ENCODE assay signal across 1 cellular context in the genomic region with DNA sequence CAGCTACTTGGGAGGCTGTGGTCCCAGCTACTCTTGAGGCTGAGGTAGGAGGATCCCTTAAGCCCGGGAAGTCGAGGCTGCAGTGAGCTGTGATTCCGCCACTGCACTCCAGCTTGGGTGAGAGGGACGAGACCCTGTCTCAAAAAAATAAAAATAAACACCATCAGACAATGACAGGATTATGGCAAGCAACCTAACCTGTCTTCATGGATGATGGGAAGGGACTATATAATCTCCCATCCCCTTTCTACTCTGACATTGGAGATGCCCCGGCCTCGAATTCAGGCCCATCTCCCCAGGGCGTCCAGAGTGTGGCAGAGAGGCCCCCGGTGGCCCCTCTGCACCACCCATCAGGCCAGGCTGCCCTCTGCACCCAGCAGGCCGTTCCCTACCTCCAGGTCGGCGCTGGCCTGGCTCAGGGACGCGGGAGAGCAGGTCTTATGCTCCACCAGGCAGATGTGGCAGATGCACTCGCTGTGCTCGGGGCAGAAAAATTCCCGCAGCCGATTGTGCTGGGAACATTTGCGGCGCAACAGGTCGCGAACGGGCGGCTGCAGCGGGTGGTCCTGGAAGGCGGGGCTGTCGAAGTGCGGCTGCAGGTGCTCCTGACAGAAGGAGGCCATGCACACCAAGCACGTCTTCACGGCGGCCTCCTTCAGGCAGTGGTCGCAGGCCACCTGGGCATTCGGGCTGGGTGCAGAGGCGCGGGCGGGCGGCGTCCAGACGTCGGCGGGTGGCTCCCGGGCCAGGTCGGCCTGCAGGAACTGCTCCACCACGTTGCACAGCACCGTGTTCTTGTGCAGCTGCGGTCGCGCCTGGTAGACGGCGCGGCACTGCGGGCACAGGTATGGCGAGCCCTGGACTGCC.
TF ChIP-seq lines count a peak whose summit lies in the region.

No MANE protein-coding gene starts in this region.

TF ChIP-seq in HepG2, 621 proteins besides CTCF, POLR2A, EP300 and RAD21 (continued from another document and continues in another):
- TF ChIP-seq, protein P1, sequence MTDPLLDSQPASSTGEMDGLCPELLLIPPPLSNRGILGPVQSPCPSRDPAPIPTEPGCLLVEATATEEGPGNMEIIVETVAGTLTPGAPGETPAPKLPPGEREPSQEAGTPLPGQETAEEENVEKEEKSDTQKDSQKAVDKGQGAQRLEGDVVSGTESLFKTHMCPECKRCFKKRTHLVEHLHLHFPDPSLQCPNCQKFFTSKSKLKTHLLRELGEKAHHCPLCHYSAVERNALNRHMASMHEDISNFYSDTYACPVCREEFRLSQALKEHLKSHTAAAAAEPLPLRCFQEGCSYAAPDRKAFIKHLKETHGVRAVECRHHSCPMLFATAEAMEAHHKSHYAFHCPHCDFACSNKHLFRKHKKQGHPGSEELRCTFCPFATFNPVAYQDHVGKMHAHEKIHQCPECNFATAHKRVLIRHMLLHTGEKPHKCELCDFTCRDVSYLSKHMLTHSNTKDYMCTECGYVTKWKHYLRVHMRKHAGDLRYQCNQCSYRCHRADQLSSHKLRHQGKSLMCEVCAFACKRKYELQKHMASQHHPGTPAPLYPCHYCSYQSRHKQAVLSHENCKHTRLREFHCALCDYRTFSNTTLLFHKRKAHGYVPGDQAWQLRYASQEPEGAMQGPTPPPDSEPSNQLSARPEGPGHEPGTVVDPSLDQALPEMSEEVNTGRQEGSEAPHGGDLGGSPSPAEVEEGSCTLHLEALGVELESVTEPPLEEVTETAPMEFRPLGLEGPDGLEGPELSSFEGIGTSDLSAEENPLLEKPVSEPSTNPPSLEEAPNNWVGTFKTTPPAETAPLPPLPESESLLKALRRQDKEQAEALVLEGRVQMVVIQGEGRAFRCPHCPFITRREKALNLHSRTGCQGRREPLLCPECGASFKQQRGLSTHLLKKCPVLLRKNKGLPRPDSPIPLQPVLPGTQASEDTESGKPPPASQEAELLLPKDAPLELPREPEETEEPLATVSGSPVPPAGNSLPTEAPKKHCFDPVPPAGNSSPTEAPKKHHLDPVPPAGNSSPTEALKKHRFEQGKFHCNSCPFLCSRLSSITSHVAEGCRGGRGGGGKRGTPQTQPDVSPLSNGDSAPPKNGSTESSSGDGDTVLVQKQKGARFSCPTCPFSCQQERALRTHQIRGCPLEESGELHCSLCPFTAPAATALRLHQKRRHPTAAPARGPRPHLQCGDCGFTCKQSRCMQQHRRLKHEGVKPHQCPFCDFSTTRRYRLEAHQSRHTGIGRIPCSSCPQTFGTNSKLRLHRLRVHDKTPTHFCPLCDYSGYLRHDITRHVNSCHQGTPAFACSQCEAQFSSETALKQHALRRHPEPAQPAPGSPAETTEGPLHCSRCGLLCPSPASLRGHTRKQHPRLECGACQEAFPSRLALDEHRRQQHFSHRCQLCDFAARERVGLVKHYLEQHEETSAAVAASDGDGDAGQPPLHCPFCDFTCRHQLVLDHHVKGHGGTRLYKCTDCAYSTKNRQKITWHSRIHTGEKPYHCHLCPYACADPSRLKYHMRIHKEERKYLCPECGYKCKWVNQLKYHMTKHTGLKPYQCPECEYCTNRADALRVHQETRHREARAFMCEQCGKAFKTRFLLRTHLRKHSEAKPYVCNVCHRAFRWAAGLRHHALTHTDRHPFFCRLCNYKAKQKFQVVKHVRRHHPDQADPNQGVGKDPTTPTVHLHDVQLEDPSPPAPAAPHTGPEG (CRISPR knock-in tag; IDR thresholded peaks at IDR 0.05), result 0 out of 2 replicates have a peak, but pooled peaks have one; percentile 23
- 0 out of 2 replicates have a peak, but pooled peaks have one; percentile 50 for TF ChIP-seq NR3C1 (CRISPR knock-in tag; IDR thresholded peaks at IDR 0.05)
- peak; percentile 11; the same call in 1 of the 2 replicates for TF ChIP-seq ZNF205 (CRISPR knock-in tag; IDR thresholded peaks at IDR 0.05)
- TF ChIP-seq ZNF781 (CRISPR knock-in tag; IDR thresholded peaks at IDR 0.05; ENCODE audit: borderline replicate concordance, not compliant biosample characterization), result peak; percentile 44
- TF ChIP-seq SCMH1 (CRISPR knock-in tag; IDR thresholded peaks at IDR 0.05; ENCODE audit: borderline replicate concordance), result no peak
- peak; percentile 73; the same call in 1 of the 2 replicates for TF ChIP-seq ZC3H13 (CRISPR knock-in tag; IDR thresholded peaks at IDR 0.05)
- 0 out of 2 replicates have a peak, but pooled peaks have one; percentile 63 for TF ChIP-seq ZNF180 (CRISPR knock-in tag; IDR thresholded peaks at IDR 0.05; ENCODE audit: borderline replicate concordance, low read depth)
- TF ChIP-seq ZNF883 (CRISPR knock-in tag; IDR thresholded peaks at IDR 0.05; ENCODE audit: not compliant biosample characterization), result no peak
- TF ChIP-seq HOXA9 (CRISPR knock-in tag; IDR thresholded peaks at IDR 0.05; ENCODE audit: borderline replicate concordance), result 0 out of 2 replicates have a peak, but pooled peaks have one; percentile 48
- TF ChIP-seq THRA (CRISPR knock-in tag; IDR thresholded peaks at IDR 0.05; ENCODE audit: borderline replicate concordance), result no peak
- TF ChIP-seq, protein P2, sequence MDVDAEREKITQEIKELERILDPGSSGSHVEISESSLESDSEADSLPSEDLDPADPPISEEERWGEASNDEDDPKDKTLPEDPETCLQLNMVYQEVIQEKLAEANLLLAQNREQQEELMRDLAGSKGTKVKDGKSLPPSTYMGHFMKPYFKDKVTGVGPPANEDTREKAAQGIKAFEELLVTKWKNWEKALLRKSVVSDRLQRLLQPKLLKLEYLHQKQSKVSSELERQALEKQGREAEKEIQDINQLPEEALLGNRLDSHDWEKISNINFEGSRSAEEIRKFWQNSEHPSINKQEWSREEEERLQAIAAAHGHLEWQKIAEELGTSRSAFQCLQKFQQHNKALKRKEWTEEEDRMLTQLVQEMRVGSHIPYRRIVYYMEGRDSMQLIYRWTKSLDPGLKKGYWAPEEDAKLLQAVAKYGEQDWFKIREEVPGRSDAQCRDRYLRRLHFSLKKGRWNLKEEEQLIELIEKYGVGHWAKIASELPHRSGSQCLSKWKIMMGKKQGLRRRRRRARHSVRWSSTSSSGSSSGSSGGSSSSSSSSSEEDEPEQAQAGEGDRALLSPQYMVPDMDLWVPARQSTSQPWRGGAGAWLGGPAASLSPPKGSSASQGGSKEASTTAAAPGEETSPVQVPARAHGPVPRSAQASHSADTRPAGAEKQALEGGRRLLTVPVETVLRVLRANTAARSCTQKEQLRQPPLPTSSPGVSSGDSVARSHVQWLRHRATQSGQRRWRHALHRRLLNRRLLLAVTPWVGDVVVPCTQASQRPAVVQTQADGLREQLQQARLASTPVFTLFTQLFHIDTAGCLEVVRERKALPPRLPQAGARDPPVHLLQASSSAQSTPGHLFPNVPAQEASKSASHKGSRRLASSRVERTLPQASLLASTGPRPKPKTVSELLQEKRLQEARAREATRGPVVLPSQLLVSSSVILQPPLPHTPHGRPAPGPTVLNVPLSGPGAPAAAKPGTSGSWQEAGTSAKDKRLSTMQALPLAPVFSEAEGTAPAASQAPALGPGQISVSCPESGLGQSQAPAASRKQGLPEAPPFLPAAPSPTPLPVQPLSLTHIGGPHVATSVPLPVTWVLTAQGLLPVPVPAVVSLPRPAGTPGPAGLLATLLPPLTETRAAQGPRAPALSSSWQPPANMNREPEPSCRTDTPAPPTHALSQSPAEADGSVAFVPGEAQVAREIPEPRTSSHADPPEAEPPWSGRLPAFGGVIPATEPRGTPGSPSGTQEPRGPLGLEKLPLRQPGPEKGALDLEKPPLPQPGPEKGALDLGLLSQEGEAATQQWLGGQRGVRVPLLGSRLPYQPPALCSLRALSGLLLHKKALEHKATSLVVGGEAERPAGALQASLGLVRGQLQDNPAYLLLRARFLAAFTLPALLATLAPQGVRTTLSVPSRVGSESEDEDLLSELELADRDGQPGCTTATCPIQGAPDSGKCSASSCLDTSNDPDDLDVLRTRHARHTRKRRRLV (CRISPR knock-in tag; IDR thresholded peaks at IDR 0.05), result 0 out of 2 replicates have a peak, but pooled peaks have one; percentile 17
- no peak for TF ChIP-seq NFATC3 (CRISPR knock-in tag; IDR thresholded peaks at IDR 0.05)
- TF ChIP-seq NAIF1 (CRISPR knock-in tag; IDR thresholded peaks at IDR 0.05; ENCODE audit: borderline replicate concordance), result peak; percentile 69
- TF ChIP-seq GTF3A (CRISPR knock-in tag; conservative IDR thresholded peaks at IDR 0.05), result 0 out of 2 replicates have a peak, but pooled peaks have one; percentile 70
- TF ChIP-seq HCFC1 (IDR thresholded peaks at IDR 0.05; ENCODE audit: low read depth, low read length), result no peak
- TF ChIP-seq IRF2 (CRISPR knock-in tag; IDR thresholded peaks at IDR 0.05), result no peak
- TF ChIP-seq ARID2 (CRISPR knock-in tag; IDR thresholded peaks at IDR 0.05; ENCODE audit: borderline replicate concordance), result 0 out of 2 replicates have a peak, but pooled peaks have one; percentile 96
- TF ChIP-seq NKX3-1 (CRISPR knock-in tag; IDR thresholded peaks at IDR 0.05), result no peak; the same call in 1 of the 2 replicates
- TF ChIP-seq, protein P3, sequence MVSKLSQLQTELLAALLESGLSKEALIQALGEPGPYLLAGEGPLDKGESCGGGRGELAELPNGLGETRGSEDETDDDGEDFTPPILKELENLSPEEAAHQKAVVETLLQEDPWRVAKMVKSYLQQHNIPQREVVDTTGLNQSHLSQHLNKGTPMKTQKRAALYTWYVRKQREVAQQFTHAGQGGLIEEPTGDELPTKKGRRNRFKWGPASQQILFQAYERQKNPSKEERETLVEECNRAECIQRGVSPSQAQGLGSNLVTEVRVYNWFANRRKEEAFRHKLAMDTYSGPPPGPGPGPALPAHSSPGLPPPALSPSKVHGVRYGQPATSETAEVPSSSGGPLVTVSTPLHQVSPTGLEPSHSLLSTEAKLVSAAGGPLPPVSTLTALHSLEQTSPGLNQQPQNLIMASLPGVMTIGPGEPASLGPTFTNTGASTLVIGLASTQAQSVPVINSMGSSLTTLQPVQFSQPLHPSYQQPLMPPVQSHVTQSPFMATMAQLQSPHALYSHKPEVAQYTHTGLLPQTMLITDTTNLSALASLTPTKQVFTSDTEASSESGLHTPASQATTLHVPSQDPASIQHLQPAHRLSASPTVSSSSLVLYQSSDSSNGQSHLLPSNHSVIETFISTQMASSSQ (IDR thresholded peaks at IDR 0.05; ENCODE audit: low read depth), result no peak
- TF ChIP-seq, protein P3 (CRISPR knock-in tag; IDR thresholded peaks at IDR 0.05; ENCODE audit: borderline replicate concordance), result no peak
- 0 out of 2 replicates have a peak, but pooled peaks have one; percentile 18 for TF ChIP-seq ZNF543 (CRISPR knock-in tag; IDR thresholded peaks at IDR 0.05)
- 0 out of 2 replicates have a peak, but pooled peaks have one; percentile 11 for TF ChIP-seq EEA1 (CRISPR knock-in tag; IDR thresholded peaks at IDR 0.05; ENCODE audit: borderline replicate concordance)
- peak; percentile 5; the same call in 1 of the 2 replicates for TF ChIP-seq ZNF747 (CRISPR knock-in tag; IDR thresholded peaks at IDR 0.05; ENCODE audit: borderline replicate concordance)
- no peak; the same call in 1 of the 2 replicates for TF ChIP-seq ZNF550 (CRISPR knock-in tag; IDR thresholded peaks at IDR 0.05; ENCODE audit: borderline replicate concordance)
- peak; percentile 75; the same call in 1 of the 2 replicates for TF ChIP-seq STAT5B (CRISPR knock-in tag; IDR thresholded peaks at IDR 0.05)
- TF ChIP-seq RFX5 (IDR thresholded peaks at IDR 0.05; ENCODE audit: low read depth, low read length), result no peak
- TF ChIP-seq, protein P4, sequence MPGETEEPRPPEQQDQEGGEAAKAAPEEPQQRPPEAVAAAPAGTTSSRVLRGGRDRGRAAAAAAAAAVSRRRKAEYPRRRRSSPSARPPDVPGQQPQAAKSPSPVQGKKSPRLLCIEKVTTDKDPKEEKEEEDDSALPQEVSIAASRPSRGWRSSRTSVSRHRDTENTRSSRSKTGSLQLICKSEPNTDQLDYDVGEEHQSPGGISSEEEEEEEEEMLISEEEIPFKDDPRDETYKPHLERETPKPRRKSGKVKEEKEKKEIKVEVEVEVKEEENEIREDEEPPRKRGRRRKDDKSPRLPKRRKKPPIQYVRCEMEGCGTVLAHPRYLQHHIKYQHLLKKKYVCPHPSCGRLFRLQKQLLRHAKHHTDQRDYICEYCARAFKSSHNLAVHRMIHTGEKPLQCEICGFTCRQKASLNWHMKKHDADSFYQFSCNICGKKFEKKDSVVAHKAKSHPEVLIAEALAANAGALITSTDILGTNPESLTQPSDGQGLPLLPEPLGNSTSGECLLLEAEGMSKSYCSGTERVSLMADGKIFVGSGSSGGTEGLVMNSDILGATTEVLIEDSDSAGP (CRISPR knock-in tag; IDR thresholded peaks at IDR 0.05; ENCODE audit: borderline replicate concordance), result peak; percentile 95
- TF ChIP-seq HHEX (CRISPR knock-in tag; IDR thresholded peaks at IDR 0.05), result no peak
- no peak; the same call in 1 of the 2 replicates for TF ChIP-seq MXD3 (CRISPR knock-in tag; IDR thresholded peaks at IDR 0.05)
- TF ChIP-seq, protein P5, sequence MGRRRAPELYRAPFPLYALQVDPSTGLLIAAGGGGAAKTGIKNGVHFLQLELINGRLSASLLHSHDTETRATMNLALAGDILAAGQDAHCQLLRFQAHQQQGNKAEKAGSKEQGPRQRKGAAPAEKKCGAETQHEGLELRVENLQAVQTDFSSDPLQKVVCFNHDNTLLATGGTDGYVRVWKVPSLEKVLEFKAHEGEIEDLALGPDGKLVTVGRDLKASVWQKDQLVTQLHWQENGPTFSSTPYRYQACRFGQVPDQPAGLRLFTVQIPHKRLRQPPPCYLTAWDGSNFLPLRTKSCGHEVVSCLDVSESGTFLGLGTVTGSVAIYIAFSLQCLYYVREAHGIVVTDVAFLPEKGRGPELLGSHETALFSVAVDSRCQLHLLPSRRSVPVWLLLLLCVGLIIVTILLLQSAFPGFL (CRISPR knock-in tag; IDR thresholded peaks at IDR 0.05), result peak; percentile 92; the same call in 1 of the 2 replicates
- peak; percentile 99 for TF ChIP-seq ZNF777 (CRISPR knock-in tag; IDR thresholded peaks at IDR 0.05)
- peak; percentile 40; the same call in 1 of the 2 replicates for TF ChIP-seq RNF2 (conservative IDR thresholded peaks at IDR 0.05; ENCODE audit: low read depth)
- no peak for TF ChIP-seq ZNF83 (CRISPR knock-in tag; IDR thresholded peaks at IDR 0.05; ENCODE audit: borderline replicate concordance)
